1 cellular context compared by ENCODE assay signal in genomic region chr6:33288942-33289783, GRCh38.
TF ChIP-seq lines count a peak whose summit lies in the region.

Gene PFDN6, plus strand, starts transcription at chr6:33289601. Its CDS starts 256 bp downstream, at chr6:33289857.
Gene WDR46, minus strand, starts transcription at chr6:33289239. Its CDS starts 69 bp downstream, at chr6:33289170.

TF ChIP-seq in K562, 482 proteins besides CTCF, POLR2A, EP300 and RAD21 (continued from another document and continues in another):
- peak; percentile 98 for TF ChIP-seq HDAC2 (IDR thresholded peaks at IDR 0.05)
- TF ChIP-seq PKNOX1 (IDR thresholded peaks at IDR 0.05) = peak; percentile 74
- no peak for TF ChIP-seq ATF1 (CRISPR knock-in tag; IDR thresholded peaks at IDR 0.05)
- TF ChIP-seq ATF1 (tag; IDR thresholded peaks at IDR 0.05) = peak; percentile 87
- 0 out of 2 replicates have a peak, but pooled peaks have one; percentile 76 for TF ChIP-seq SMAD3 (CRISPR knock-in tag; conservative IDR thresholded peaks at IDR 0.05)
- TF ChIP-seq ATF6 (CRISPR knock-in tag; IDR thresholded peaks at IDR 0.05) = 0 out of 2 replicates have a peak, but pooled peaks have one; percentile 47
- no peak for TF ChIP-seq ZC3H11A (IDR thresholded peaks at IDR 0.05; ENCODE audit: low read depth, low read length)
- no peak for TF ChIP-seq KAT8 (IDR thresholded peaks at IDR 0.05; ENCODE audit: low read depth)
- peak; percentile 94 for TF ChIP-seq ZNF395 (CRISPR knock-in tag; IDR thresholded peaks at IDR 0.05)
- TF ChIP-seq TAL1 (IDR thresholded peaks at IDR 0.05) = no peak
- TF ChIP-seq FOXK1 (CRISPR knock-in tag; IDR thresholded peaks at IDR 0.05; ENCODE audit: borderline replicate concordance) = peak; percentile 96; the same call in 1 of the 2 replicates
- TF ChIP-seq DLX4 (CRISPR knock-in tag; IDR thresholded peaks at IDR 0.05) = no peak
- peak; percentile 88 for TF ChIP-seq CHD2 (IDR thresholded peaks at IDR 0.05; ENCODE audit: low read depth, low read length)
- TF ChIP-seq ETS1 (conservative IDR thresholded peaks at IDR 0.05; ENCODE audit: control insufficient read depth, low read depth, low read length) = peak; percentile 41
- no peak for TF ChIP-seq HSF4 (CRISPR knock-in tag; IDR thresholded peaks at IDR 0.05; ENCODE audit: borderline replicate concordance)
- 0 out of 2 replicates have a peak, but pooled peaks have one; percentile 40 for TF ChIP-seq ZNF134 (CRISPR knock-in tag; conservative IDR thresholded peaks at IDR 0.05)
- 0 out of 2 replicates have a peak, but pooled peaks have one; percentile 78 for TF ChIP-seq ZNF12 (CRISPR knock-in tag; IDR thresholded peaks at IDR 0.05)
- no peak for TF ChIP-seq HMG20A (CRISPR knock-in tag; conservative IDR thresholded peaks at IDR 0.05)
- no peak for TF ChIP-seq NR4A1 (CRISPR knock-in tag; IDR thresholded peaks at IDR 0.05)
- TF ChIP-seq NR4A1 (tag; IDR thresholded peaks at IDR 0.05) = peak; percentile 71; the same call in 1 of the 2 replicates
- peak; percentile 82 for TF ChIP-seq ZNF592 (IDR thresholded peaks at IDR 0.05)
- TF ChIP-seq POLR2G (IDR thresholded peaks at IDR 0.05; ENCODE audit: low read depth, low read length) = peak; percentile 68
- TF ChIP-seq KLF1 (tag; IDR thresholded peaks at IDR 0.05) = no peak
- no peak for TF ChIP-seq ID3 (CRISPR knock-in tag; IDR thresholded peaks at IDR 0.05)
- peak; percentile 39; the same call in 1 of the 2 replicates for TF ChIP-seq ID3 (tag; IDR thresholded peaks at IDR 0.05)
- TF ChIP-seq NCOA6 (IDR thresholded peaks at IDR 0.05) = no peak
- peak; percentile 24; the same call in 1 of the 2 replicates for TF ChIP-seq OTX1 (CRISPR knock-in tag; IDR thresholded peaks at IDR 0.05)
- TF ChIP-seq ILK (tag; IDR thresholded peaks at IDR 0.05; ENCODE audit: borderline replicate concordance, low read depth) = no peak
- no peak for TF ChIP-seq KHSRP (IDR thresholded peaks at IDR 0.05)
- TF ChIP-seq JUN (IDR thresholded peaks at IDR 0.05; ENCODE audit: borderline replicate concordance, low read depth, low read length) = peak; percentile 51; the same call in 1 of the 2 replicates
- peak; percentile 67; the same call in 1 of the 2 replicates for TF ChIP-seq JUN (CRISPR knock-in tag; IDR thresholded peaks at IDR 0.05; ENCODE audit: borderline replicate concordance)
- peak; percentile 82; the same call in 1 of the 2 replicates for TF ChIP-seq FOXP1 (CRISPR knock-in tag; IDR thresholded peaks at IDR 0.05)
- peak; percentile 97 to 99 (median 99) for TF ChIP-seq YY1 (IDR thresholded peaks at IDR 0.05; ENCODE audit: borderline replicate concordance in 1 of 3, control insufficient read depth in 1 of 3, extremely low read depth in 1 of 3, insufficient read depth in 3 of 3, insufficient read length in 1 of 3, insufficient replicate concordance in 2 of 3, low read depth in 1 of 3, low read length in 2 of 3)
- TF ChIP-seq HNRNPL (IDR thresholded peaks at IDR 0.05; ENCODE audit: low read depth, low read length) = no peak
- 0 out of 4 replicates have a peak, but pooled peaks of 1 of the 2 experiments have one; percentile 23 for TF ChIP-seq UBTF (IDR thresholded peaks at IDR 0.05; ENCODE audit: borderline replicate concordance in 1 of 2, low read depth in 2 of 2, low read length in 2 of 2)
- peak; percentile 23; the same call in 1 of the 2 replicates for TF ChIP-seq NCOA1 (IDR thresholded peaks at IDR 0.05; ENCODE audit: low read depth)
- 0 out of 2 replicates have a peak, but pooled peaks have one; percentile 25 for TF ChIP-seq ZNF445 (CRISPR knock-in tag; IDR thresholded peaks at IDR 0.05; ENCODE audit: low read depth)
- peak; percentile 42 for TF ChIP-seq CXXC5 (CRISPR knock-in tag; IDR thresholded peaks at IDR 0.05)
- TF ChIP-seq ZNF143 (CRISPR knock-in tag; IDR thresholded peaks at IDR 0.05) = peak; percentile 88
- TF ChIP-seq EGR1 (conservative IDR thresholded peaks at IDR 0.05) = peak; percentile 33; the same call in 1 of the 2 replicates
- TF ChIP-seq NFIC (IDR thresholded peaks at IDR 0.05) = peak; percentile 12; the same call in 1 of the 2 replicates
- peak; percentile 45; the same call in 1 of the 2 replicates for TF ChIP-seq SPI1 (IDR thresholded peaks at IDR 0.05; ENCODE audit: borderline replicate concordance, low read depth, low read length)
- TF ChIP-seq TAF9B (IDR thresholded peaks at IDR 0.05; ENCODE audit: partially characterized antibody) = peak; percentile 33
- TF ChIP-seq ZBTB33 (CRISPR knock-in tag; IDR thresholded peaks at IDR 0.05) = peak; percentile 30; the same call in 1 of the 2 replicates
- peak; percentile 51; the same call in 1 of the 2 replicates for TF ChIP-seq MEF2D (tag; conservative IDR thresholded peaks at IDR 0.05; ENCODE audit: low read depth)
- peak; percentile 90; the same call in 1 of the 2 replicates for TF ChIP-seq ZNF766 (CRISPR knock-in tag; conservative IDR thresholded peaks at IDR 0.05)
- no peak; the same call in 1 of the 2 replicates for TF ChIP-seq GTF2E2 (tag; IDR thresholded peaks at IDR 0.05)
